ENCODE assay signal across 31 cellular contexts in the genomic region with DNA sequence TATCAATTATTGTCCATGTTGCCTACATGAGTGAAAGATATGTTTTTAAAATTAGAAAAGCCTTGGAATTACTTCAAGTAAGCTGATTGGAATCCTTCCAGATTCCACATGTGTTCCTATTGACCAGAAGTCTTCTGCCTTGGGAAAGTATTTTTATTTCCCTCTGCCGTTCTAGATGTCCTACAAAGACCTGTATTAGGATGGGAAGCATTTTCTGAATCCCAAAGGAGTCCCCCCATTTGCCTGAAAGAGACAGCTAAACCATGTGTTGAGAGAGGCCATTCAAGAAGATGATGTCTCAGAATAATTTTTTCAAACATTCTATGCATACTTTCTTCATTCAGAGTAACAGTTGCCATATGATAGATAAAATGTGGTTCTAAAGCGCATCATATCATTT. TPM values are rescaled to one million over a fixed set of nuclear protein-coding genes. Genes with fewer than 3 reads are reported as not detected.
DNase-seq lines count a peak whose midpoint lies in the region; ATAC-seq and TF ChIP-seq lines count a peak whose summit lies in the region.
"Had no signal": no experiment of that assay in that cellular context is flagged by ENCODE, and none has a peak within 500 bp of the region (broad histone marks: within the 10 kb centered on the region; RNA-seq: fewer than 3 reads in every experiment).

No MANE protein-coding gene starts in this region.

- H3K4me3 ChIP-seq in GM23338 (no peak overlapping the region), choroid plexus epithelial cell (ENCODE audit: low read depth, low read length) (no peak overlapping the region), MM.1S (ENCODE audit: low read length) (no peak overlapping the region), dorsolateral prefrontal cortex (no peak overlapping the region)
- H3K4me3 ChIP-seq: left lung, SJCRH30, skin epidermis had no signal

- no peaks in the 10 kb centered on the region for H3K27me3 Mint-ChIP-seq in GM23338 (ENCODE audit: insufficient read depth, low read depth, poor library complexity)
- H3K27me3 Mint-ChIP-seq: activated naive CD8-positive, alpha-beta T cell; dendritic cell treated with granulocyte-macrophage colony-stimulating factor and Interleukin-4, amounts not matched to agents 40 ng/mL and 50 ng/mL, for 4 days; stimulated activated naive B cell treated with anti-CD40 and anti-IgM and Interleukin-4, amounts not matched to agents 10 μg/mL and 1 μg/mL and 100 μg/mL, for 72 hours; type B pancreatic cell had no signal

- no peak overlapping the region for H3K4me3 Mint-ChIP-seq in GM23338
- H3K4me3 Mint-ChIP-seq: activated naive CD8-positive, alpha-beta T cell; CD14-positive monocyte; dendritic cell treated with granulocyte-macrophage colony-stimulating factor and Interleukin-4, amounts not matched to agents 40 ng/mL and 50 ng/mL, for 4 days; endodermal cell; natural killer cell; stimulated activated naive B cell treated with anti-CD40 and anti-IgM and Interleukin-4, amounts not matched to agents 10 μg/mL and 1 μg/mL and 100 μg/mL, for 72 hours; type B pancreatic cell had no signal

- H2AFZ ChIP-seq in GM23338: no peak overlapping the region
- H2AFZ ChIP-seq in MM.1S (ENCODE audit: low read length): no peak overlapping the region

- H3K27ac ChIP-seq in GM23338 (ENCODE audit: low read depth): no peak overlapping the region
- H3K27ac ChIP-seq in MM.1S (ENCODE audit: low read length): no peak overlapping the region
- peak overlapping the region in 1 of 59 donors; percentile 53 for H3K27ac ChIP-seq in dorsolateral prefrontal cortex
- H3K27ac ChIP-seq: left lung, SJCRH30, WERI-Rb-1 had no signal

- H3K36me3 Mint-ChIP-seq in GM23338 (ENCODE audit: low read depth): no peaks in the 10 kb centered on the region
- H3K36me3 Mint-ChIP-seq: activated naive CD8-positive, alpha-beta T cell; CD14-positive monocyte; natural killer cell; type B pancreatic cell had no signal

- H3K27ac Mint-ChIP-seq in GM23338: 0 out of 2 replicates have a peak overlapping the region, but pooled peaks have one; percentile 53
- H3K27ac Mint-ChIP-seq: activated naive CD8-positive, alpha-beta T cell; CD14-positive monocyte; dendritic cell treated with granulocyte-macrophage colony-stimulating factor and Interleukin-4, amounts not matched to agents 40 ng/mL and 50 ng/mL, for 4 days; endodermal cell; natural killer cell; stimulated activated naive B cell treated with anti-CD40 and anti-IgM and Interleukin-4, amounts not matched to agents 10 μg/mL and 1 μg/mL and 100 μg/mL, for 72 hours; type B pancreatic cell had no signal

- H3K27me3 ChIP-seq in GM23338 (ENCODE audit: insufficient read depth) (no peaks in the 10 kb centered on the region), MM.1S (replicated peaks; ENCODE audit: insufficient read depth, low read length) (no peaks in the 10 kb centered on the region), dorsolateral prefrontal cortex (no peaks in the 10 kb centered on the region)
- H3K27me3 ChIP-seq: left lung, SJCRH30 had no signal

- H3K4me1 Mint-ChIP-seq in GM23338: peaks cover 20% of the 10 kb centered on the region
- H3K4me1 Mint-ChIP-seq: CD14-positive monocyte, natural killer cell had no signal

- intact Hi-C loops in dorsolateral prefrontal cortex (cut with DNase I): no loop called here

- H3K79me2 ChIP-seq in GM23338 (replicated peaks; ENCODE audit: insufficient read depth): no peaks in the 10 kb centered on the region
- no peaks in the 10 kb centered on the region for H3K79me2 ChIP-seq in MM.1S (ENCODE audit: low read length)

- H3K9me2 ChIP-seq in GM23338 (ENCODE audit: insufficient read depth) (no peaks in the 10 kb centered on the region), MM.1S (replicated peaks; ENCODE audit: insufficient read depth, low read length) (no peaks in the 10 kb centered on the region)

- no peaks in the 10 kb centered on the region for H3K9me3 Mint-ChIP-seq in GM23338
- H3K9me3 Mint-ChIP-seq: dendritic cell treated with granulocyte-macrophage colony-stimulating factor and Interleukin-4, amounts not matched to agents 40 ng/mL and 50 ng/mL, for 4 days; endodermal cell; natural killer cell; type B pancreatic cell had no signal

- H3K4me1 ChIP-seq in GM23338 (ENCODE audit: insufficient read depth) (peaks cover 15% of the 10 kb centered on the region), MM.1S (ENCODE audit: low read length) (no peaks in the 10 kb centered on the region)
- H3K4me1 ChIP-seq: Caco-2 had no signal

- no peaks in the 10 kb centered on the region for H3F3A ChIP-seq in GM23338 (replicated peaks; ENCODE audit: low read depth)
- H3F3A ChIP-seq in MM.1S (ENCODE audit: insufficient read depth, low read length): no peaks in the 10 kb centered on the region

- H3K36me3 ChIP-seq in GM23338 (ENCODE audit: insufficient read depth) (no peaks in the 10 kb centered on the region), MM.1S (replicated peaks; ENCODE audit: insufficient read depth, low read length) (no peaks in the 10 kb centered on the region)
- H3K36me3 ChIP-seq: left lung, SJCRH30, WERI-Rb-1 had no signal

- ATAC-seq in GM23338: no peak
- ATAC-seq: left lung; natural killer cell; stimulated activated naive B cell treated with anti-CD40 and anti-IgM and Interleukin-4, amounts not matched to agents 10 μg/mL and 1 μg/mL and 100 μg/mL, for 72 hours had no signal

- DNase-seq in EH (ENCODE audit: low read depth) (peak; percentile 63), GM23338 (ENCODE audit: low spot score) (no peak), choroid plexus epithelial cell (ENCODE audit: low read depth) (peak; percentile 63), myocyte (ENCODE audit: low read depth) (peak; percentile 48), MM.1S (no peak), dorsolateral prefrontal cortex (no peak)
- DNase-seq in activated CD8-positive, alpha-beta memory T cell treated with anti-CD3 and anti-CD28 coated beads, Interleukin-2, amount 50 U/mL, for 4 hours: no peak
- DNase-seq: activated CD4-positive, alpha-beta T cell treated with anti-CD3 and anti-CD28 coated beads for 48 hours; activated CD8-positive, alpha-beta memory T cell treated with anti-CD3 and anti-CD28 coated beads for 24 hours; activated effector memory CD4-positive, alpha-beta T cell treated with anti-CD3 and anti-CD28 coated beads, Interleukin-2, amount 50 U/mL, for 16 hours; activated T-cell treated with anti-CD3 and anti-CD28 coated beads, Interleukin-2, amount 50 U/mL, for 1 hour; anterior cingulate cortex; Caco-2; central memory CD4-positive, alpha-beta T cell; DND-41; endodermal cell; left lung; natural killer cell; NCI-H1092; NCI-H1694 treated with DMSO at 0.1 percent for 48 hours; NCI-H446 treated with DMSO at 0.1 percent for 48 hours; nucleus accumbens; SJCRH30; stimulated activated naive B cell treated with anti-CD40 and anti-IgM and Interleukin-4, amounts not matched to agents 10 μg/mL and 1 μg/mL and 100 μg/mL, for 72 hours; substantia nigra; WERI-Rb-1 had no signal

- H3K9me3 ChIP-seq in MM.1S (replicated peaks; ENCODE audit: insufficient read depth, low read length): no peaks in the 10 kb centered on the region
- H3K9me3 ChIP-seq: left lung, SJCRH30 had no signal

- H3K9ac ChIP-seq in MM.1S (ENCODE audit: low read length): no peak overlapping the region

- 0 out of 2 replicates have a peak overlapping the region, but pooled peaks have one; percentile 4 for H3K4me2 ChIP-seq in GM23338
- H3K4me2 ChIP-seq in MM.1S (ENCODE audit: low read depth, low read length): no peak overlapping the region

- TF ChIP-seq CTCF in GM23338 (conservative IDR thresholded peaks at IDR 0.05; ENCODE audit: low read depth in 2 of 2) (no peak), choroid plexus epithelial cell (conservative IDR thresholded peaks at IDR 0.05; ENCODE audit: low read depth, low read length) (no peak), MM.1S (IDR thresholded peaks at IDR 0.05; ENCODE audit: low read length) (no peak), dorsolateral prefrontal cortex (IDR thresholded peaks at IDR 0.05 in 54 of 56, conservative IDR thresholded peaks at IDR 0.05 in 2 of 56; ENCODE audit: low read depth in 1 of 56, partially characterized antibody in 56 of 56) (no peak)

- H4K20me1 ChIP-seq in GM23338 (replicated peaks; ENCODE audit: insufficient read depth) (no peaks in the 10 kb centered on the region), MM.1S (ENCODE audit: insufficient read depth, low read length) (no peaks in the 10 kb centered on the region)

TF ChIP-seq in GM23338, 12 proteins besides CTCF, POLR2A, EP300 and RAD21:
- TF ChIP-seq, protein P1, sequence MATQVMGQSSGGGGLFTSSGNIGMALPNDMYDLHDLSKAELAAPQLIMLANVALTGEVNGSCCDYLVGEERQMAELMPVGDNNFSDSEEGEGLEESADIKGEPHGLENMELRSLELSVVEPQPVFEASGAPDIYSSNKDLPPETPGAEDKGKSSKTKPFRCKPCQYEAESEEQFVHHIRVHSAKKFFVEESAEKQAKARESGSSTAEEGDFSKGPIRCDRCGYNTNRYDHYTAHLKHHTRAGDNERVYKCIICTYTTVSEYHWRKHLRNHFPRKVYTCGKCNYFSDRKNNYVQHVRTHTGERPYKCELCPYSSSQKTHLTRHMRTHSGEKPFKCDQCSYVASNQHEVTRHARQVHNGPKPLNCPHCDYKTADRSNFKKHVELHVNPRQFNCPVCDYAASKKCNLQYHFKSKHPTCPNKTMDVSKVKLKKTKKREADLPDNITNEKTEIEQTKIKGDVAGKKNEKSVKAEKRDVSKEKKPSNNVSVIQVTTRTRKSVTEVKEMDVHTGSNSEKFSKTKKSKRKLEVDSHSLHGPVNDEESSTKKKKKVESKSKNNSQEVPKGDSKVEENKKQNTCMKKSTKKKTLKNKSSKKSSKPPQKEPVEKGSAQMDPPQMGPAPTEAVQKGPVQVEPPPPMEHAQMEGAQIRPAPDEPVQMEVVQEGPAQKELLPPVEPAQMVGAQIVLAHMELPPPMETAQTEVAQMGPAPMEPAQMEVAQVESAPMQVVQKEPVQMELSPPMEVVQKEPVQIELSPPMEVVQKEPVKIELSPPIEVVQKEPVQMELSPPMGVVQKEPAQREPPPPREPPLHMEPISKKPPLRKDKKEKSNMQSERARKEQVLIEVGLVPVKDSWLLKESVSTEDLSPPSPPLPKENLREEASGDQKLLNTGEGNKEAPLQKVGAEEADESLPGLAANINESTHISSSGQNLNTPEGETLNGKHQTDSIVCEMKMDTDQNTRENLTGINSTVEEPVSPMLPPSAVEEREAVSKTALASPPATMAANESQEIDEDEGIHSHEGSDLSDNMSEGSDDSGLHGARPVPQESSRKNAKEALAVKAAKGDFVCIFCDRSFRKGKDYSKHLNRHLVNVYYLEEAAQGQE (IDR thresholded peaks at IDR 0.05; ENCODE audit: unreplicated experiment): no peak
- TF ChIP-seq POLR2AphosphoS5 (IDR thresholded peaks at IDR 0.05; ENCODE audit: low read depth): no peak
- no peak for TF ChIP-seq STAT1 (IDR thresholded peaks at IDR 0.05; ENCODE audit: unreplicated experiment)
- no peak for TF ChIP-seq EZH2 (IDR thresholded peaks at IDR 0.05; ENCODE audit: low read depth, unreplicated experiment)

RNA-seq across cellular contexts. Expression of a gene that starts 19.0 kb away (rescaled TPM):
- total RNA-seq in GM23338 (2014; rRNA removed; shearing (Covaris generic)): 60.4 and 70.6 TPM in 2 replicates
- polyA plus RNA-seq in GM23338 (2016; fragmentation: Nextera tagmentation; extraction: Ambion mirVana): 20.0 and 26.4 TPM in 2 replicates
- total RNA-seq in myocyte (116 and 125 TPM in 2 replicates), dorsolateral prefrontal cortex (10 to 100 TPM in 119 of 120 experiments, 1 to 10 TPM in 1; 7.8 to 58.8 (median 27.8) TPM)
- 52.7 TPM for polyA plus RNA-seq in myocyte (2012)
- polyA plus RNA-seq: CD14-positive monocyte had no signal

Comparison
In these comparisons a context has a peak if more than half of its experiments do, and no peak if none do; other contexts are left out.
1. DNase-seq: peak in EH (single experiment), choroid plexus epithelial cell (single experiment) and myocyte (single experiment); none in GM23338 (single experiment), MM.1S (single experiment), dorsolateral prefrontal cortex (0 of 10) and activated CD8-positive, alpha-beta memory T cell treated with anti-CD3 and anti-CD28 coated beads, Interleukin-2, amount 50 U/mL, for 4 hours (single experiment).